9 cellular contexts compared by ENCODE assay signal in genomic region chr19:42480335-42481095, GRCh38. TPM values are rescaled to one million over a fixed set of nuclear protein-coding genes. Genes with fewer than 3 reads are reported as not detected.
DNase-seq lines count a peak whose midpoint lies in the region; ATAC-seq and TF ChIP-seq lines count a peak whose summit lies in the region.
"Had no signal": no experiment of that assay in that cellular context is flagged by ENCODE, and none has a peak within 500 bp of the region (broad histone marks: within the 10 kb centered on the region; RNA-seq: fewer than 3 reads in every experiment).

No MANE protein-coding gene starts in this region.

- H3K36me3 ChIP-seq in upper lobe of left lung, result no peaks in the 10 kb centered on the region

- H3K36me3 Mint-ChIP-seq in WTC11, result peaks cover 2% of the 10 kb centered on the region; the same call in 1 of the 2 replicates

- no peak for ATAC-seq in WTC11
- peak in 1 of 2 donors; percentile 50 for ATAC-seq in upper lobe of left lung (ENCODE audit: low FRiP score in 2 of 2)

- H3K27ac Mint-ChIP-seq in WTC11, result peak overlapping the region; percentile 70
- H3K27ac Mint-ChIP-seq: nephron had no signal

- peaks cover 30% of the 10 kb centered on the region for H3K4me1 Mint-ChIP-seq in WTC11
- H3K4me1 Mint-ChIP-seq: nephron had no signal

- H3K4me3 Mint-ChIP-seq in WTC11, result no peak overlapping the region
- H3K4me3 Mint-ChIP-seq: nephron had no signal

- CTCF ChIA-PET in WTC11 (lab: Charles Lee), result interaction anchor here (1.0 kb wide), 1 partner anchor 14 kb away, joined by 3 read pairs; no protein-coding TSS in a partner anchor

- no peaks in the 10 kb centered on the region for H3K27me3 ChIP-seq in upper lobe of left lung

- 29 to 32% methylated on average over 7 of the region's 7 CpGs for WGBS in upper lobe of left lung, 2 donors

- H3K4me3 ChIP-seq in foreskin fibroblast (ENCODE audit: low read depth in 1 of 2, low read length in 2 of 2) (no peak overlapping the region), upper lobe of left lung (peak overlapping the region in 1 of 4 donors; percentile 7)

- DNase-seq in stimulated activated CD4-positive, alpha-beta T cell treated with anti-CD3 and anti-CD28 coated beads, Interleukin-1b, Interleukin-23, amount 100 ng/mL, for 48 hours, result peak; percentile 3
- no peak for DNase-seq in stimulated activated CD4-positive, alpha-beta T cell treated with anti-CD3 and anti-CD28 coated beads, Interleukin-2, amount 100 ng/mL, for 24 hours
- DNase-seq in WTC11 (ENCODE audit: low spot score) (no peak), foreskin fibroblast (peak; percentile 47 to 62), upper lobe of left lung (peak in 1 of 2 donors; percentile 58), caudate nucleus (lab: John Stamatoyannopoulos, UW) (no peak), NCI-H1105 (lab: John Stamatoyannopoulos, UW) (no peak)
- DNase-seq in stimulated activated naive CD4-positive, alpha-beta T cell treated with Interleukin-2 at 50 U/mL for 16 hours (lab: John Stamatoyannopoulos, UW), result no peak

- no peaks in the 10 kb centered on the region for H3K27me3 Mint-ChIP-seq in WTC11 (ENCODE audit: low read depth)

- TF ChIP-seq EP300 in upper lobe of left lung (IDR thresholded peaks at IDR 0.05), result no peak

- H3K9me3 Mint-ChIP-seq in WTC11, result peaks cover 3% of the 10 kb centered on the region; the same call in 1 of the 2 replicates
- H3K9me3 Mint-ChIP-seq: nephron had no signal

- POLR2A ChIA-PET in WTC11 (lab: Charles Lee), result interaction anchor here (1.0 kb wide), 1 partner anchor 32 kb away, joined by 3 read pairs; no protein-coding TSS in a partner anchor

- no peak for TF ChIP-seq POLR2A in upper lobe of left lung (IDR thresholded peaks at IDR 0.05)

- H3K4me1 ChIP-seq in upper lobe of left lung, result peaks cover 0 to 16% (median 14%) of the 10 kb centered on the region in 4 donors

- no peaks in the 10 kb centered on the region for H3K9me3 ChIP-seq in upper lobe of left lung

- TF ChIP-seq CTCF in WTC11 (IDR thresholded peaks at IDR 0.05) (no peak), foreskin fibroblast (IDR thresholded peaks at IDR 0.05; ENCODE audit: low read depth, low read length) (no peak), upper lobe of left lung (IDR thresholded peaks at IDR 0.05) (no peak)

- H3K27ac ChIP-seq in upper lobe of left lung (peak overlapping the region; percentile 48 to 71 (median 60)), caudate nucleus (ENCODE audit: low read depth, low read length) (no peak overlapping the region)

TF ChIP-seq in WTC11, 78 proteins besides CTCF, POLR2A, EP300 and RAD21:
- TF ChIP-seq RORB (CRISPR knock-in tag; IDR thresholded peaks at IDR 0.05), result no peak
- no peak for TF ChIP-seq ZNF219 (CRISPR knock-in tag; IDR thresholded peaks at IDR 0.05; ENCODE audit: borderline replicate concordance)
- no peak for TF ChIP-seq PRDM15 (CRISPR knock-in tag; IDR thresholded peaks at IDR 0.05)
- peak; percentile 43; the same call in 1 of the 2 replicates for TF ChIP-seq GABPB1 (CRISPR knock-in tag; IDR thresholded peaks at IDR 0.05)

RNA-seq across cellular contexts. Expression of gene CXCL17, which starts 37.8 kb away (rescaled TPM):
- total RNA-seq in WTC11 (2021) (not detected in 3 replicates), upper lobe of left lung (100 to 1,000 TPM in 3 of 6 donors, 10 to 100 TPM in 3; 31.4 to 155 (median 92.3) TPM)

RNA-seq across cellular contexts. Expression of gene CEACAM1, which starts 47.8 kb away (rescaled TPM):
- total RNA-seq in WTC11 (2021) (0.82 to 2.0 TPM (median 1.2 TPM) in 3 replicates), upper lobe of left lung (10 to 100 TPM in 1 of 6 donors, 1 to 10 TPM in 5; 7.3 to 11.9 (median 9.2) TPM)

RNA-seq across cellular contexts. Expression of gene LIPE, which starts 53.3 kb away (rescaled TPM):
- total RNA-seq in WTC11 (2021) (10.2 to 11.7 TPM (median 11.5 TPM) in 3 replicates), upper lobe of left lung (1 to 10 TPM; 1.3 to 6.2 (median 4.2) TPM)

Comparison
In these comparisons a context has a peak if more than half of its experiments do, and no peak if none do; other contexts are left out.
1. DNase-seq: peak in stimulated activated CD4-positive, alpha-beta T cell treated with anti-CD3 and anti-CD28 coated beads, Interleukin-1b, Interleukin-23, amount 100 ng/mL, for 48 hours (single experiment) and foreskin fibroblast (2 of 2); none in stimulated activated CD4-positive, alpha-beta T cell treated with anti-CD3 and anti-CD28 coated beads, Interleukin-2, amount 100 ng/mL, for 24 hours (0 of 2), WTC11 (single experiment), caudate nucleus (0 of 61), NCI-H1105 (single experiment) and stimulated activated naive CD4-positive, alpha-beta T cell treated with Interleukin-2 at 50 U/mL for 16 hours (single experiment).
2. RNA of gene CXCL17, which starts 37.8 kb away (total RNA-seq): 31.4 to 155 TPM in upper lobe of left lung; not detected in WTC11; every median in the first group is over 10 times any median in the second.